ENCODE assay signal across 7 cellular contexts in the genomic region with DNA sequence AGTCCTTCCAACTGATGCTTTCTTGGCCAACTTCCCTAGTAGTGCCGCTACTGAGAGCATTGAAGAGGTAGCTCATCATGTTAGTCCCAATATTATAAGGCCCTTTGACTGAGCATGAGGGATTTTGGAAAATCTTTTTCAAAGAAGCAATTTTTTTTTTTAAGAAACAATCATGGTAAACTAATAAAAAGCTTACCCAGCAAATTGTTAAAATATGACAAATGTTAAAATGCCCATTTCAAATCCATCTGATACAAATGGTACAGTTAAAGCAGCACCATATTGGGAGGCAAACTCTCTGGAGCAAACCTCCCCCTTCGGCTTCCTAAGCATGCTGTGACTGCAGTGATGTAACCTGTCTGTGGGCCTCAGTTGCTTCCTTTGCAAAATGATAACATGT.
"Had no signal": no experiment of that assay in that cellular context is flagged by ENCODE, and none has a peak within 500 bp of the region (broad histone marks: within the 10 kb centered on the region; RNA-seq: fewer than 3 reads in every experiment).

No MANE protein-coding gene starts in this region.

- H3K9ac ChIP-seq: KMS-11 had no signal

- DNase-seq: Karpas-422, Kasumi-1, KBM-7, KG1 had no signal

- H3K4me2 ChIP-seq: KMS-11 had no signal

- H3K27ac ChIP-seq: HL-60, KMS-11 had no signal

- FAIRE-seq: HTR-8/SVneo had no signal
